In genomic region chr10:88989423-88989822, GRCh38 we compare ENCODE assay signal across 11 cellular contexts. TPM values are rescaled to one million over a fixed set of nuclear protein-coding genes. Genes with fewer than 3 reads are reported as not detected.
DNase-seq lines count a peak whose midpoint lies in the region; ATAC-seq and TF ChIP-seq lines count a peak whose summit lies in the region.
"Had no signal": no experiment of that assay in that cellular context is flagged by ENCODE, and none has a peak within 500 bp of the region (broad histone marks: within the 10 kb centered on the region; RNA-seq: fewer than 3 reads in every experiment).

No MANE protein-coding gene starts in this region.

- in situ Hi-C loops in astrocyte of the cerebellum (cut with HindIII; ENCODE audit: low sequenced_read_pairs): no loop called here

- TF ChIP-seq POLR2A in upper lobe of left lung (IDR thresholded peaks at IDR 0.05) (no peak), lower leg skin (IDR thresholded peaks at IDR 0.05) (no peak)

- peaks cover 5% of the 10 kb centered on the region for H3K9me3 Mint-ChIP-seq in activated naive CD4-positive, alpha-beta T cell treated with anti-CD3 and anti-CD28 coated beads, Interleukin-2, amount 50 U/mL, for 24 hours
- peaks cover 4 to 5% of the 10 kb centered on the region in 2 donors for H3K9me3 Mint-ChIP-seq in activated naive CD4-positive, alpha-beta T cell treated with anti-CD3 and anti-CD28 coated beads, Interleukin-2, amount 50 U/mL, for 72 hours

- no peak for ATAC-seq in activated naive CD4-positive, alpha-beta T cell treated with anti-CD3 and anti-CD28 coated beads, Interleukin-2, amount 50 U/mL, for 72 hours
- ATAC-seq in lower lobe of right lung: no peak
- ATAC-seq in upper lobe of left lung (ENCODE audit: low FRiP score in 2 of 2): no peak
- no peak for ATAC-seq in HG02763 (IDR thresholded peaks at IDR 0.05; ENCODE audit: unreplicated experiment)

- H3K36me3 Mint-ChIP-seq in activated naive CD4-positive, alpha-beta T cell treated with anti-CD3 and anti-CD28 coated beads, Interleukin-2, amount 50 U/mL, for 24 hours: no peaks in the 10 kb centered on the region
- peaks cover 23 to 29% of the 10 kb centered on the region in 2 donors for H3K36me3 Mint-ChIP-seq in activated naive CD4-positive, alpha-beta T cell treated with anti-CD3 and anti-CD28 coated beads, Interleukin-2, amount 50 U/mL, for 72 hours

- H3K27me3 ChIP-seq in lower lobe of right lung (ENCODE audit: low read depth) (no peaks in the 10 kb centered on the region), upper lobe of left lung (no peaks in the 10 kb centered on the region)

- H3K4me3 ChIP-seq in astrocyte of the cerebellum (ENCODE audit: low read depth, low read length) (peak overlapping the region; percentile 79), lower lobe of right lung (peak overlapping the region; percentile 93), upper lobe of left lung (peak overlapping the region in 2 of 4 donors; percentile 69 to 77), lower leg skin (ENCODE audit: low read depth, poor library complexity, severe bottlenecking) (no peak overlapping the region)

- intact Hi-C loops in lower lobe of right lung (cut with DNase I) (loop anchor here (10.0 kb wide), 1 partner anchor 55 kb away; no protein-coding TSS in a partner anchor), lower leg skin (cut with DNase I; ENCODE audit: low total_unique reads) (loop anchor here (5.0 kb wide), 1 partner anchor 52 kb away; no protein-coding TSS in a partner anchor)

- peaks cover 68% of the 10 kb centered on the region for H3K4me1 Mint-ChIP-seq in activated naive CD4-positive, alpha-beta T cell treated with anti-CD3 and anti-CD28 coated beads, Interleukin-2, amount 50 U/mL, for 24 hours

- H3K4me1 ChIP-seq in lower lobe of right lung (peaks cover 55% of the 10 kb centered on the region), upper lobe of left lung (peaks cover 20 to 48% (median 38%) of the 10 kb centered on the region in 4 donors)

- H3K4me3 Mint-ChIP-seq in activated naive CD4-positive, alpha-beta T cell treated with anti-CD3 and anti-CD28 coated beads, Interleukin-2, amount 50 U/mL, for 24 hours: peak overlapping the region; percentile 49

- no peaks in the 10 kb centered on the region for H3K27me3 Mint-ChIP-seq in activated naive CD4-positive, alpha-beta T cell treated with anti-CD3 and anti-CD28 coated beads, Interleukin-2, amount 50 U/mL, for 24 hours

- no peak for TF ChIP-seq EP300 in upper lobe of left lung (IDR thresholded peaks at IDR 0.05)

- peak overlapping the region; percentile 98 for H3K27ac ChIP-seq in lower lobe of right lung
- H3K27ac ChIP-seq in upper lobe of left lung: peak overlapping the region; percentile 97 to 99 (median 98)

- 51 to 60% methylated on average over 2 of the region's 2 CpGs for WGBS in upper lobe of left lung, 2 donors
- WGBS in lower leg skin, 2 donors: 76 to 77% methylated on average over 2 of the region's 2 CpGs

- no peaks in the 10 kb centered on the region for H3K9me3 ChIP-seq in lower lobe of right lung
- H3K9me3 ChIP-seq in upper lobe of left lung: no peaks in the 10 kb centered on the region

- TF ChIP-seq CTCF in astrocyte of the cerebellum (IDR thresholded peaks at IDR 0.05; ENCODE audit: low read depth, low read length, missing control alignments) (no peak), lower lobe of right lung (IDR thresholded peaks at IDR 0.05) (no peak), upper lobe of left lung (IDR thresholded peaks at IDR 0.05) (no peak), lower leg skin (IDR thresholded peaks at IDR 0.05) (no peak)

- H3K27ac Mint-ChIP-seq in activated naive CD4-positive, alpha-beta T cell treated with anti-CD3 and anti-CD28 coated beads, Interleukin-2, amount 50 U/mL, for 24 hours: peak overlapping the region; percentile 30
- peak overlapping the region in 1 of 2 donors; percentile 99 for H3K27ac Mint-ChIP-seq in activated naive CD4-positive, alpha-beta T cell treated with anti-CD3 and anti-CD28 coated beads, Interleukin-2, amount 50 U/mL, for 72 hours

- H3K36me3 ChIP-seq in lower lobe of right lung (no peaks in the 10 kb centered on the region), upper lobe of left lung (no peaks in the 10 kb centered on the region)

- no peak for DNase-seq in activated naive CD4-positive, alpha-beta T cell treated with anti-CD3 and anti-CD28 coated beads, Interleukin-2, amount 50 U/mL, for 72 hours (ENCODE audit: low spot score in 2 of 2)
- DNase-seq in astrocyte of the cerebellum (ENCODE audit: low read depth): no peak
- DNase-seq in lower lobe of right lung: no peak
- DNase-seq in upper lobe of left lung: no peak
- no peak for DNase-seq in OCI-M2 (lab: John Stamatoyannopoulos, UW; ENCODE audit: unreplicated experiment)
- DNase-seq in lower leg skin (ENCODE audit: low spot score in 2 of 2): no peak
- DNase-seq: activated CD4-positive, alpha-beta T cell treated with anti-CD3 and anti-CD28 coated beads, Interleukin-2, amount 50 U/mL, for 4 hours; COR-L47; NCI-H2171 had no signal

RNA-seq across cellular contexts. Expression of gene FAS, which starts 1.2 kb away (rescaled TPM):
- total RNA-seq in activated naive CD4-positive, alpha-beta T cell treated with anti-CD3 and anti-CD28 coated beads, Interleukin-2, amount 50 U/mL, for 72 hours: 10 to 100 TPM; 45.5 to 72.8 TPM
- total RNA-seq in lower lobe of right lung: 35.7 TPM
- total RNA-seq in upper lobe of left lung: 10 to 100 TPM; 30.1 to 80.3 (median 44.4) TPM
- total RNA-seq in lower leg skin: 10 to 100 TPM; 11.4 to 19.7 (median 16.3) TPM

RNA-seq across cellular contexts. Expression of gene ACTA2, which starts 36.9 kb away (rescaled TPM):
- 10 to 100 TPM in 1 of 2 donors, 1 to 10 TPM in 1; 3.6 to 10.6 TPM for total RNA-seq in activated naive CD4-positive, alpha-beta T cell treated with anti-CD3 and anti-CD28 coated beads, Interleukin-2, amount 50 U/mL, for 72 hours
- total RNA-seq in lower lobe of right lung (204 TPM), upper lobe of left lung (100 to 1,000 TPM in 5 of 6 donors, 10 to 100 TPM in 1; 94.3 to 328 (median 186) TPM), lower leg skin (100 to 1,000 TPM in 3 of 4 donors, 10 to 100 TPM in 1; 66.4 to 344 (median 129) TPM)

Comparison
In these comparisons a context has a peak if more than half of its experiments do, and no peak if none do; other contexts are left out.
1. RNA of gene ACTA2, which starts 36.9 kb away (total RNA-seq): 204 TPM in lower lobe of right lung (single experiment), 94.3 to 328 TPM in upper lobe of left lung and 66.4 to 344 TPM in lower leg skin; 3.6 to 10.6 TPM in activated naive CD4-positive, alpha-beta T cell treated with anti-CD3 and anti-CD28 coated beads, Interleukin-2, amount 50 U/mL, for 72 hours; every median in the first group is over 4 times any median in the second.